Comparison of ENCODE assay signal across 8 cellular contexts in genomic region chr22:20965104-20965887, GRCh38. TPM values are rescaled to one million over a fixed set of nuclear protein-coding genes. Genes with fewer than 3 reads are reported as not detected.
DNase-seq lines count a peak whose midpoint lies in the region; ATAC-seq and TF ChIP-seq lines count a peak whose summit lies in the region.

No MANE protein-coding gene starts in this region.

- ATAC-seq in Right ventricle myocardium inferior, result no peak
- ATAC-seq in HG03439 (IDR thresholded peaks at IDR 0.05; ENCODE audit: unreplicated experiment), result no peak

- peaks cover 4% of the 10 kb centered on the region for H3K4me1 ChIP-seq in cardiac muscle cell (ENCODE audit: low read depth)
- H3K4me1 ChIP-seq in endocrine pancreas (ENCODE audit: control insufficient read depth, insufficient read depth, low read length), result no peaks in the 10 kb centered on the region
- H3K4me1 ChIP-seq in HAP-1, result no peaks in the 10 kb centered on the region

- no peaks in the 10 kb centered on the region for H3K9me3 Mint-ChIP-seq in nephron

- peak overlapping the region; percentile 47 for H3K9ac ChIP-seq in endocrine pancreas (ENCODE audit: control insufficient read depth, insufficient read depth, low read length)

- H3K27ac Mint-ChIP-seq in nephron, result no peak overlapping the region

- H3K27me3 ChIP-seq in cardiac muscle cell (peaks cover 34% of the 10 kb centered on the region), endocrine pancreas (ENCODE audit: control insufficient read depth, insufficient read depth, low read length) (no peaks in the 10 kb centered on the region), HAP-1 (ENCODE audit: low read depth) (no peaks in the 10 kb centered on the region)

- in situ Hi-C loops in HAP-1 (cut with MboI; ENCODE audit: low sequenced_read_pairs), result loop anchor here (10.0 kb wide), 1 partner anchor 100 kb away; no protein-coding TSS in a partner anchor

- TF ChIP-seq CTCF in cardiac muscle cell (IDR thresholded peaks at IDR 0.05; ENCODE audit: low read depth, low read length) (no peak), nephron (IDR thresholded peaks at IDR 0.05; ENCODE audit: unreplicated experiment in 3 of 3) (no peak)

- no peaks in the 10 kb centered on the region for H3K36me3 Mint-ChIP-seq in nephron (ENCODE audit: low read depth)

- H3K9me3 ChIP-seq in cardiac muscle cell (ENCODE audit: low read depth) (no peaks in the 10 kb centered on the region), endocrine pancreas (ENCODE audit: control insufficient read depth, low read length) (no peaks in the 10 kb centered on the region), HAP-1 (no peaks in the 10 kb centered on the region)

- intact Hi-C loops in Right ventricle myocardium inferior (cut with DNase I), result no loop called here

- H3K36me3 ChIP-seq in cardiac muscle cell (no peaks in the 10 kb centered on the region), endocrine pancreas (ENCODE audit: control insufficient read depth, insufficient read depth, low read length) (no peaks in the 10 kb centered on the region), HAP-1 (replicated peaks) (no peaks in the 10 kb centered on the region)

- peak overlapping the region; percentile 29 to 66 (median 57) for H3K4me3 Mint-ChIP-seq in nephron

- no peaks in the 10 kb centered on the region for H3K4me1 Mint-ChIP-seq in nephron

- H3K4me3 ChIP-seq in cardiac muscle cell (peak overlapping the region; percentile 39), endocrine pancreas (ENCODE audit: control insufficient read depth, insufficient read depth, low read length) (no peak overlapping the region), HAP-1 (no peak overlapping the region)

- H3K27ac ChIP-seq in cardiac muscle cell, result no peak overlapping the region

- H3K27me3 Mint-ChIP-seq in nephron (ENCODE audit: low read depth), result peaks cover 53% of the 10 kb centered on the region

- DNase-seq in cardiac muscle cell (ENCODE audit: low read depth in 1 of 2, low spot score in 1 of 2) (peak in 1 of 2 donors; percentile 33), Right ventricle myocardium inferior (ENCODE audit: missing footprints) (no peak), DMS79 treated with DMSO at 0.1 percent for 48 hours (lab: John Stamatoyannopoulos, UW) (no peak), cortex of kidney (lab: John Stamatoyannopoulos, UW) (no peak), HAP-1 (ENCODE audit: low spot score in 2 of 2) (no peak)

RNA-seq across cellular contexts. Expression of gene AIFM3, which starts 1.8 kb away (rescaled TPM):
- total RNA-seq in cardiac muscle cell (2.0 and 4.8 TPM in 2 replicates), Right ventricle myocardium inferior (0.65 TPM)
- 0.67 and 0.87 TPM in 2 replicates for polyA plus RNA-seq in cardiac muscle cell

RNA-seq across cellular contexts. Expression of gene LZTR1, which starts 16.8 kb away (rescaled TPM):
- total RNA-seq in cardiac muscle cell, result 50.8 and 62.6 TPM in 2 replicates
- 41.7 and 60.9 TPM in 2 replicates for polyA plus RNA-seq in cardiac muscle cell
- total RNA-seq in Right ventricle myocardium inferior, result 24.3 TPM

RNA-seq across cellular contexts. Expression of gene THAP7, which starts 36.6 kb away (rescaled TPM):
- total RNA-seq in cardiac muscle cell (61.1 and 69.8 TPM in 2 replicates), Right ventricle myocardium inferior (17.0 TPM)
- polyA plus RNA-seq in cardiac muscle cell, result 47.5 and 49.7 TPM in 2 replicates

RNA-seq across cellular contexts. Expression of gene CRKL, which starts 48.1 kb away (rescaled TPM):
- total RNA-seq in cardiac muscle cell (74.3 and 80.9 TPM in 2 replicates), Right ventricle myocardium inferior (52.6 TPM)
- 42.4 and 60.1 TPM in 2 replicates for polyA plus RNA-seq in cardiac muscle cell

RNA-seq across cellular contexts. Expression of gene P2RX6, which starts 49.7 kb away (rescaled TPM):
- total RNA-seq in cardiac muscle cell (8.6 and 11.8 TPM in 2 replicates), Right ventricle myocardium inferior (2.8 TPM)
- polyA plus RNA-seq in cardiac muscle cell, result 7.9 and 8.9 TPM in 2 replicates
